In genomic region chr9:69190866-69191672, GRCh38 we compare ENCODE assay signal across 1 cellular context.
TF ChIP-seq lines count a peak whose summit lies in the region.

No MANE protein-coding gene starts in this region.

TF ChIP-seq in GM12878, 131 proteins besides CTCF, POLR2A, EP300 and RAD21:
- no peak for TF ChIP-seq HSF1 (IDR thresholded peaks at IDR 0.05; ENCODE audit: low read depth, low read length)
- no peak for TF ChIP-seq ZNF384 (IDR thresholded peaks at IDR 0.05; ENCODE audit: borderline replicate concordance, low read depth, low read length)
- TF ChIP-seq ESRRA (IDR thresholded peaks at IDR 0.05; ENCODE audit: low read length): no peak
- no peak for TF ChIP-seq MYB (IDR thresholded peaks at IDR 0.05; ENCODE audit: borderline replicate concordance, low read depth, low read length)
- no peak for TF ChIP-seq USF2 (IDR thresholded peaks at IDR 0.05; ENCODE audit: borderline replicate concordance, low read depth, low read length)
- no peak for TF ChIP-seq BHLHE40 (IDR thresholded peaks at IDR 0.05; ENCODE audit: borderline replicate concordance in 1 of 2, low read depth in 2 of 2, low read length in 1 of 2)
- no peak for TF ChIP-seq TAF1 (IDR thresholded peaks at IDR 0.05; ENCODE audit: borderline replicate concordance, low read depth, low read length)
- TF ChIP-seq NRF1 (conservative IDR thresholded peaks at IDR 0.05; ENCODE audit: low read depth, low read length): no peak
- no peak for TF ChIP-seq IRF5 (IDR thresholded peaks at IDR 0.05; ENCODE audit: borderline replicate concordance)
- no peak for TF ChIP-seq SMARCA5 (IDR thresholded peaks at IDR 0.05)
- no peak for TF ChIP-seq BMI1 (IDR thresholded peaks at IDR 0.05; ENCODE audit: borderline replicate concordance)
TF ChIP-seq in GM12878: peak in this region for 0.
